ENCODE assay signal across 17 cellular contexts in genomic region chr2:108407864-108408729, GRCh38. TPM values are rescaled to one million over a fixed set of nuclear protein-coding genes. Genes with fewer than 3 reads are reported as not detected.
"Had no signal": no experiment of that assay in that cellular context is flagged by ENCODE, and none has a peak within 500 bp of the region (broad histone marks: within the 10 kb centered on the region; RNA-seq: fewer than 3 reads in every experiment).

No MANE protein-coding gene starts in this region.

- H3K4me3 Mint-ChIP-seq: activated CD4-positive, alpha-beta memory T cell treated with anti-CD3 and anti-CD28 coated beads for 36 hours; activated CD4-positive, alpha-beta T cell treated with anti-CD3 and anti-CD28 coated beads for 36 hours; activated CD8-positive, alpha-beta memory T cell treated with anti-CD3 and anti-CD28 coated beads, Interleukin-2, amount 10 ng/mL, durations not matched to agents 7 days and 5 days; activated naive CD4-positive, alpha-beta T cell treated with anti-CD3 and anti-CD28 coated beads, Interleukin-2, amount 10 ng/mL, durations not matched to agents 7 days and 5 days; endodermal cell; stimulated activated naive CD8-positive, alpha-beta T cell treated with anti-CD3 and anti-CD28 coated beads, Interleukin-15, amount 100 ng/mL, for 72 hours had no signal

- DNase-seq: activated CD4-positive, alpha-beta memory T cell treated with anti-CD3 and anti-CD28 coated beads for 36 hours; activated CD4-positive, alpha-beta T cell treated with anti-CD3 and anti-CD28 coated beads for 36 hours; activated CD8-positive, alpha-beta memory T cell treated with anti-CD3 and anti-CD28 coated beads, Interleukin-2, amount 10 ng/mL, durations not matched to agents 7 days and 5 days; activated naive CD4-positive, alpha-beta T cell treated with anti-CD3 and anti-CD28 coated beads, Interleukin-2, amount 10 ng/mL, durations not matched to agents 7 days and 5 days; activated T-cell treated with anti-CD3 and anti-CD28 coated beads, Interleukin-2, amount 50 U/mL, for 1 hour; endodermal cell; erythroblast; naive B cell; ovary; stimulated activated naive CD8-positive, alpha-beta T cell treated with anti-CD3 and anti-CD28 coated beads, Interleukin-15, amount 100 ng/mL, for 72 hours; testis; upper lobe of left lung had no signal

- ATAC-seq: activated CD4-positive, alpha-beta T cell treated with anti-CD3 and anti-CD28 coated beads for 36 hours; activated CD8-positive, alpha-beta memory T cell treated with anti-CD3 and anti-CD28 coated beads, Interleukin-2, amount 10 ng/mL, durations not matched to agents 7 days and 5 days; gastroesophageal sphincter; left lobe of liver; sciatic nerve; stimulated activated naive CD8-positive, alpha-beta T cell treated with anti-CD3 and anti-CD28 coated beads, Interleukin-15, amount 100 ng/mL, for 72 hours had no signal

- H3K4me3 ChIP-seq: gastroesophageal sphincter, ovary, testis, upper lobe of left lung had no signal

- H3K27ac Mint-ChIP-seq: activated CD4-positive, alpha-beta memory T cell treated with anti-CD3 and anti-CD28 coated beads for 36 hours; activated CD4-positive, alpha-beta T cell treated with anti-CD3 and anti-CD28 coated beads for 36 hours; activated CD8-positive, alpha-beta memory T cell treated with anti-CD3 and anti-CD28 coated beads, Interleukin-2, amount 10 ng/mL, durations not matched to agents 7 days and 5 days; activated naive CD4-positive, alpha-beta T cell treated with anti-CD3 and anti-CD28 coated beads, Interleukin-2, amount 10 ng/mL, durations not matched to agents 7 days and 5 days; endodermal cell; naive B cell; stimulated activated naive CD8-positive, alpha-beta T cell treated with anti-CD3 and anti-CD28 coated beads, Interleukin-15, amount 100 ng/mL, for 72 hours had no signal

- H3K36me3 ChIP-seq: gastroesophageal sphincter, ovary, upper lobe of left lung had no signal

- FAIRE-seq: astrocyte, keratinocyte had no signal

- H3K27ac ChIP-seq: gastroesophageal sphincter, ovary, testis, upper lobe of left lung had no signal

- H3K4me1 ChIP-seq: gastroesophageal sphincter, testis, upper lobe of left lung had no signal

- H3K27me3 ChIP-seq: gastroesophageal sphincter, ovary, testis, upper lobe of left lung had no signal

- H3K4me1 Mint-ChIP-seq: activated CD4-positive, alpha-beta T cell treated with anti-CD3 and anti-CD28 coated beads for 36 hours; activated CD8-positive, alpha-beta memory T cell treated with anti-CD3 and anti-CD28 coated beads, Interleukin-2, amount 10 ng/mL, durations not matched to agents 7 days and 5 days; activated naive CD4-positive, alpha-beta T cell treated with anti-CD3 and anti-CD28 coated beads, Interleukin-2, amount 10 ng/mL, durations not matched to agents 7 days and 5 days; naive B cell; stimulated activated naive CD8-positive, alpha-beta T cell treated with anti-CD3 and anti-CD28 coated beads, Interleukin-15, amount 100 ng/mL, for 72 hours had no signal

- H3K9me3 ChIP-seq: ovary, testis had no signal

- H3K36me3 Mint-ChIP-seq: activated CD4-positive, alpha-beta memory T cell treated with anti-CD3 and anti-CD28 coated beads for 36 hours; activated CD8-positive, alpha-beta memory T cell treated with anti-CD3 and anti-CD28 coated beads, Interleukin-2, amount 10 ng/mL, durations not matched to agents 7 days and 5 days; activated naive CD4-positive, alpha-beta T cell treated with anti-CD3 and anti-CD28 coated beads, Interleukin-2, amount 10 ng/mL, durations not matched to agents 7 days and 5 days had no signal

- H3K27me3 Mint-ChIP-seq: activated CD4-positive, alpha-beta T cell treated with anti-CD3 and anti-CD28 coated beads for 36 hours; activated naive CD4-positive, alpha-beta T cell treated with anti-CD3 and anti-CD28 coated beads, Interleukin-2, amount 10 ng/mL, durations not matched to agents 7 days and 5 days had no signal

RNA-seq across cellular contexts. Expression of gene SULT1C4, which starts 30.3 kb away (rescaled TPM):
- total RNA-seq: activated CD4-positive, alpha-beta memory T cell treated with anti-CD3 and anti-CD28 coated beads for 36 hours; activated CD4-positive, alpha-beta T cell treated with anti-CD3 and anti-CD28 coated beads for 36 hours; activated CD8-positive, alpha-beta memory T cell treated with anti-CD3 and anti-CD28 coated beads, Interleukin-2, amount 10 ng/mL, durations not matched to agents 7 days and 5 days had no signal
- polyA plus RNA-seq: keratinocyte had no signal
